22 cellular contexts compared by ENCODE assay signal in the genomic region with DNA sequence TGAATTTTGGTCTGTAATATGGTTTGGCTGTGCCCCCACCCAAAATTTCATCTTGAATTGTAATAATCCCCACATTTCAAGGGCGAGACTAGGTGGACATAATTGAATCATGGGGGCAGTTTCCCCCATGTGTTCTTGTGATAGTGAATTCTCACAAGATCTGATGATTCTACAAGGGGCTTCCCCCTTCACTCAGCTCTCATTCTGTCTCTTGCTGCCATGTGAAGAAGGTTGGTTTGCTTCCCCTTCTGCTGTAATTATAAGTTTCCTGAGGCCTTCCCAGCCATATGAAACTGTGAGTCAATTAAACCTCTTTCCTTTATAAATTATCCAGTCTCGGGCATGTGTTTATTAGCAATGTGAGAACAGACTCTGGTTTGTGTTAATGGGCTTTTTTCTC. TPM values are rescaled to one million over a fixed set of nuclear protein-coding genes. Genes with fewer than 3 reads are reported as not detected.
"Had no signal": no experiment of that assay in that cellular context is flagged by ENCODE, and none has a peak within 500 bp of the region (broad histone marks: within the 10 kb centered on the region; RNA-seq: fewer than 3 reads in every experiment).

No MANE protein-coding gene starts in this region.

- H3K9me3 Mint-ChIP-seq: activated CD4-positive, alpha-beta memory T cell treated with anti-CD3 and anti-CD28 coated beads for 36 hours; activated CD4-positive, alpha-beta T cell treated with anti-CD3 and anti-CD28 coated beads, Interleukin-2, amount 10 ng/mL, durations not matched to agents 24 days and 14 days; activated T-helper 1 cell treated with anti-CD3 and anti-CD28 coated beads, Interleukin-12 subunit alpha, Interleukin-12 subunit beta, Interleukin-2, Interleukin-4 antibody, amounts not matched to agents 30 ng/mL and 10 ng/mL and 1 ng/mL, durations not matched to agents 14 hours and 24 hours and 36 hours; WTC11 had no signal

- H3K4me3 Mint-ChIP-seq: activated CD4-positive, alpha-beta memory T cell treated with anti-CD3 and anti-CD28 coated beads for 36 hours; activated CD4-positive, alpha-beta T cell treated with anti-CD3 and anti-CD28 coated beads, Interleukin-2, amount 10 ng/mL, durations not matched to agents 24 days and 14 days; activated T-helper 1 cell treated with anti-CD3 and anti-CD28 coated beads, Interleukin-12 subunit alpha, Interleukin-12 subunit beta, Interleukin-2, Interleukin-4 antibody, amounts not matched to agents 30 ng/mL and 10 ng/mL and 1 ng/mL, durations not matched to agents 14 hours and 24 hours and 36 hours; T-helper 17 cell; WTC11 had no signal

- H3K36me3 Mint-ChIP-seq: activated CD4-positive, alpha-beta memory T cell treated with anti-CD3 and anti-CD28 coated beads for 36 hours; WTC11 had no signal

- H3K27ac Mint-ChIP-seq: activated CD4-positive, alpha-beta memory T cell treated with anti-CD3 and anti-CD28 coated beads for 36 hours; activated CD4-positive, alpha-beta T cell treated with anti-CD3 and anti-CD28 coated beads, Interleukin-2, amount 10 ng/mL, durations not matched to agents 24 days and 14 days; activated T-helper 1 cell treated with anti-CD3 and anti-CD28 coated beads, Interleukin-12 subunit alpha, Interleukin-12 subunit beta, Interleukin-2, Interleukin-4 antibody, amounts not matched to agents 30 ng/mL and 10 ng/mL and 1 ng/mL, durations not matched to agents 14 hours and 24 hours and 36 hours; T-helper 17 cell; WTC11 had no signal

- DNase-seq: activated CD4-positive, alpha-beta memory T cell treated with anti-CD3 and anti-CD28 coated beads for 36 hours; activated CD4-positive, alpha-beta T cell treated with anti-CD3 and anti-CD28 coated beads, Interleukin-2, amount 10 ng/mL, durations not matched to agents 24 days and 14 days; activated CD4-positive, CD25-positive, alpha-beta regulatory T cell treated with anti-CD3 and anti-CD28 coated beads, Interleukin-2, amount 50 U/mL, for 72 hours; activated CD8-positive, alpha-beta memory T cell treated with anti-CD3 and anti-CD28 coated beads, Interleukin-2, amount 50 U/mL, for 48 hours; activated effector memory CD4-positive, alpha-beta T cell treated with anti-CD3 and anti-CD28 coated beads, Interleukin-2, amount 50 U/mL, for 16 hours; activated naive CD4-positive, alpha-beta T cell treated with anti-CD3 and anti-CD28 coated beads, Interleukin-2, amount 50 U/mL, for 16 hours; cerebellar nuclear complex; Karpas-422; MM.1S; NCI-H1105; NCI-H1436; NCI-H1694 treated with DMSO at 0.1 percent for 48 hours; NCI-H2029 treated with DMSO at 0.1 percent for 48 hours; NCI-H345; NCI-H510A; SHP77 treated with DMSO at 0.1 percent for 48 hours; T-helper 17 cell; T-helper 9 cell had no signal

- ATAC-seq: K562, T-helper 17 cell, WTC11 had no signal

- H3K4me1 Mint-ChIP-seq: T-helper 17 cell had no signal

RNA-seq across cellular contexts. Expression of gene LRRC9, which starts 5.9 kb away (rescaled TPM):
- total RNA-seq: activated CD4-positive, alpha-beta memory T cell treated with anti-CD3 and anti-CD28 coated beads for 36 hours; activated CD4-positive, alpha-beta T cell treated with anti-CD3 and anti-CD28 coated beads, Interleukin-2, amount 10 ng/mL, durations not matched to agents 24 days and 14 days; activated T-helper 1 cell treated with anti-CD3 and anti-CD28 coated beads, Interleukin-12 subunit alpha, Interleukin-12 subunit beta, Interleukin-2, Interleukin-4 antibody, amounts not matched to agents 30 ng/mL and 10 ng/mL and 1 ng/mL, durations not matched to agents 14 hours and 24 hours and 36 hours; K562; PC-3; T-helper 17 cell had no signal

RNA-seq across cellular contexts. Expression of gene RTN1, which starts 55.2 kb away (rescaled TPM):
- total RNA-seq: activated CD4-positive, alpha-beta memory T cell treated with anti-CD3 and anti-CD28 coated beads for 36 hours; activated CD4-positive, alpha-beta T cell treated with anti-CD3 and anti-CD28 coated beads, Interleukin-2, amount 10 ng/mL, durations not matched to agents 24 days and 14 days; activated T-helper 1 cell treated with anti-CD3 and anti-CD28 coated beads, Interleukin-12 subunit alpha, Interleukin-12 subunit beta, Interleukin-2, Interleukin-4 antibody, amounts not matched to agents 30 ng/mL and 10 ng/mL and 1 ng/mL, durations not matched to agents 14 hours and 24 hours and 36 hours; PC-3 had no signal
